In genomic region chr9:86562691-86563090, GRCh38 we compare ENCODE assay signal across 17 cellular contexts.
"Had no signal": no experiment of that assay in that cellular context is flagged by ENCODE, and none has a peak within 500 bp of the region (broad histone marks: within the 10 kb centered on the region; RNA-seq: fewer than 3 reads in every experiment).

No MANE protein-coding gene starts in this region.

- ATAC-seq: activated CD4-positive, alpha-beta T cell treated with anti-CD3 and anti-CD28 coated beads for 36 hours; gastroesophageal sphincter; heart left ventricle; naive thymus-derived CD4-positive, alpha-beta T cell; right lobe of liver; stimulated activated memory B cell treated with anti-CD40 and anti-IgM and Interleukin-4, amounts not matched to agents 10 μg/mL and 1 μg/mL and 100 μg/mL, for 72 hours had no signal

- H3K4me3 Mint-ChIP-seq: activated CD4-positive, alpha-beta T cell treated with anti-CD3 and anti-CD28 coated beads for 36 hours; activated naive CD8-positive, alpha-beta T cell treated with anti-CD3 and anti-CD28 coated beads for 36 hours; memory B cell; naive thymus-derived CD4-positive, alpha-beta T cell; stimulated activated memory B cell treated with anti-CD40 and anti-IgM and Interleukin-4, amounts not matched to agents 10 μg/mL and 1 μg/mL and 100 μg/mL, for 72 hours; T-helper 2 cell treated with Interferon-gamma antibody and Interleukin-4, amounts not matched to agents 5 μg/mL and 100 μg/mL, for 36 hours had no signal

- H3K4me1 ChIP-seq: gastroesophageal sphincter, heart left ventricle, left ventricle myocardium inferior, parathyroid adenoma, right lobe of liver, testis had no signal

- H3K79me2 ChIP-seq: parathyroid adenoma had no signal

- H3K9me3 ChIP-seq: neutrophil, right lobe of liver, testis had no signal

- H3K27me3 Mint-ChIP-seq: activated naive CD8-positive, alpha-beta T cell treated with anti-CD3 and anti-CD28 coated beads for 36 hours; memory B cell; stimulated activated memory B cell treated with anti-CD40 and anti-IgM and Interleukin-4, amounts not matched to agents 10 μg/mL and 1 μg/mL and 100 μg/mL, for 72 hours had no signal

- H3K36me3 Mint-ChIP-seq: activated naive CD8-positive, alpha-beta T cell treated with anti-CD3 and anti-CD28 coated beads for 36 hours; memory B cell; naive thymus-derived CD4-positive, alpha-beta T cell; stimulated activated memory B cell treated with anti-CD40 and anti-IgM and Interleukin-4, amounts not matched to agents 10 μg/mL and 1 μg/mL and 100 μg/mL, for 72 hours had no signal

- H3K27me3 ChIP-seq: gastroesophageal sphincter, heart left ventricle, neutrophil, right lobe of liver, testis had no signal

- H2AFZ ChIP-seq: parathyroid adenoma had no signal

- H3K36me3 ChIP-seq: gastroesophageal sphincter, heart left ventricle, left ventricle myocardium inferior, neutrophil, right lobe of liver had no signal

- DNase-seq: activated CD4-positive, alpha-beta T cell treated with anti-CD3 and anti-CD28 coated beads for 36 hours; activated CD4-positive, alpha-beta T cell treated with anti-CD3 and anti-CD28 coated beads, Interleukin-2, amount 50 U/mL, for 48 hours; activated naive CD8-positive, alpha-beta T cell treated with anti-CD3 and anti-CD28 coated beads for 36 hours; amniotic stem cell; heart left ventricle; kidney glomerular epithelial cell; left ventricle myocardium inferior; naive thymus-derived CD4-positive, alpha-beta T cell; right lobe of liver; stimulated activated CD4-positive, alpha-beta T cell treated with anti-CD3 and anti-CD28 coated beads, Interleukin-4, amount 100 ng/mL, for 4 hours; testis had no signal

- H3K9ac ChIP-seq: parathyroid adenoma had no signal

- H3K27ac ChIP-seq: gastroesophageal sphincter, heart left ventricle, left ventricle myocardium inferior, neutrophil, parathyroid adenoma, right lobe of liver, testis had no signal

- H3K4me3 ChIP-seq: gastroesophageal sphincter, heart left ventricle, left ventricle myocardium inferior, right lobe of liver, testis had no signal

- H3K4me1 Mint-ChIP-seq: activated CD4-positive, alpha-beta T cell treated with anti-CD3 and anti-CD28 coated beads for 36 hours; activated naive CD8-positive, alpha-beta T cell treated with anti-CD3 and anti-CD28 coated beads for 36 hours; memory B cell; naive thymus-derived CD4-positive, alpha-beta T cell; stimulated activated memory B cell treated with anti-CD40 and anti-IgM and Interleukin-4, amounts not matched to agents 10 μg/mL and 1 μg/mL and 100 μg/mL, for 72 hours had no signal

- H3K27ac Mint-ChIP-seq: activated CD4-positive, alpha-beta T cell treated with anti-CD3 and anti-CD28 coated beads for 36 hours; activated naive CD8-positive, alpha-beta T cell treated with anti-CD3 and anti-CD28 coated beads for 36 hours; memory B cell; naive thymus-derived CD4-positive, alpha-beta T cell; stimulated activated memory B cell treated with anti-CD40 and anti-IgM and Interleukin-4, amounts not matched to agents 10 μg/mL and 1 μg/mL and 100 μg/mL, for 72 hours; T-helper 2 cell treated with Interferon-gamma antibody and Interleukin-4, amounts not matched to agents 5 μg/mL and 100 μg/mL, for 36 hours had no signal
